In the genomic region with DNA sequence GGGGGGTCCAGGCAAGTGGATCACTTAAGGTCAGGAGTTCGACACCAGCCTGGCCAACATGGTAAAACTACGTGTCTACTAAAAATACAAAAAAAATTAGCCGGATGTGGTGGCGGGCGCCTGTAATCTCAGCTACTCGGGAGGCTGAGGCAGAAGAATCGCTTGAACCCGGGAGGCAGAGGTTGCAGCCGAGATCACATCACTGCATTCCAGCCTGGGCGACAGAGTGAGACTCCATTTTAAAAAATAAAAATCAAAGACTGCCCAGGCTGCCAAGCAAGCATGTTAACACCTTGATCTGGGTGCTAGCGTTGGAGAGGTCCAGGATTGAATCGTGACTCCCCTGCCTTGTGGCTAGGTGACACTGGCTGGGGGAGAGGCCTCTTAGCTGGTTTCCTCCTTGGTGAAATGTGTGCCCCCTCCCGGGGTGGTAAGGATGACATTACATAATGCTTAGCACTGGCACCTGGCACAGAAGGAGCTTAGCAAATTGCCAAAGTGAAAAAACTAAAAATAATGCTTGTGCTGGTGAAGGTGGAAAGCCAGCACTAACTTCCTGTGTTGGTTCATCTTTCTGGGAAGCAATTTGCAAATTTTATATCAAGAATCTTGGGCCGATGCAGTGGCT, we compare ENCODE assay signal across 9 cellular contexts. TPM values are rescaled to one million over a fixed set of nuclear protein-coding genes. Genes with fewer than 3 reads are reported as not detected.
DNase-seq lines count a peak whose midpoint lies in the region; ATAC-seq and TF ChIP-seq lines count a peak whose summit lies in the region.
"Had no signal": no experiment of that assay in that cellular context is flagged by ENCODE, and none has a peak within 500 bp of the region (broad histone marks: within the 10 kb centered on the region; RNA-seq: fewer than 3 reads in every experiment).

No MANE protein-coding gene starts in this region.

- H2AFZ ChIP-seq in GM23248: peak overlapping the region; percentile 90

- H3F3A ChIP-seq in GM23248 (ENCODE audit: insufficient read depth): peaks cover 9% of the 10 kb centered on the region; the same call in 1 of the 2 replicates

- no peak for ATAC-seq in HG02870 (IDR thresholded peaks at IDR 0.05; ENCODE audit: unreplicated experiment)
- no peak for ATAC-seq in HG03135 (IDR thresholded peaks at IDR 0.05; ENCODE audit: unreplicated experiment)

- H3K79me2 ChIP-seq in GM23248 (ENCODE audit: insufficient read depth): peaks cover 26% of the 10 kb centered on the region

- 77 to 78% methylated on average over 14 of the region's 14 CpGs for WGBS in GM23248 (ENCODE audit: low coverage in 1 of 2, low lambda C conversion rate in 2 of 2, missing lambda C conversion rate in 2 of 2), 2 experiments

- H3K27ac ChIP-seq in GM23248 (peak overlapping the region; percentile 67), VCaP (peak overlapping the region; percentile 90), right atrium auricular region (peak overlapping the region; percentile 66 to 86), substantia nigra (ENCODE audit: low read depth, low read length, poor library complexity, severe bottlenecking) (peak overlapping the region; percentile 86)
- H3K27ac ChIP-seq: SK-N-MC had no signal

- peak overlapping the region; percentile 98 for H3K9ac ChIP-seq in GM23248

- H3K36me3 ChIP-seq in GM23248 (ENCODE audit: low read depth) (peaks cover 5% of the 10 kb centered on the region; the same call in 1 of the 2 replicates), right atrium auricular region (peaks cover 5% of the 10 kb centered on the region)

- in situ Hi-C loops in GM23248 (cut with MboI): no loop called here

- H4K20me1 ChIP-seq in GM23248 (ENCODE audit: insufficient read depth): no peaks in the 10 kb centered on the region

- peak overlapping the region; percentile 89 for H3K4me2 ChIP-seq in GM23248 (ENCODE audit: unreplicated experiment)

- H3K4me3 ChIP-seq in GM23248: peak overlapping the region; percentile 82
- peak overlapping the region in 1 of 2 donors; percentile 82 for H3K4me3 ChIP-seq in right atrium auricular region
- H3K4me3 ChIP-seq: SK-N-MC had no signal

- DNase-seq in GM23248 (no peak), right atrium auricular region (ENCODE audit: low spot score) (no peak), substantia nigra (lab: John Stamatoyannopoulos, UW) (peak in 2 of 49 donors; percentile 32 to 48), dermis blood vessel endothelial cell (no peak)
- DNase-seq: NCI-H1417 treated with DMSO at 0.1 percent for 48 hours had no signal

- no peaks in the 10 kb centered on the region for H3K9me3 ChIP-seq in GM23248 (ENCODE audit: low read depth)
- H3K9me3 ChIP-seq in right atrium auricular region: no peaks in the 10 kb centered on the region

- TF ChIP-seq CTCF in VCaP (conservative IDR thresholded peaks at IDR 0.05): no peak
- no peak for TF ChIP-seq CTCF in right atrium auricular region (IDR thresholded peaks at IDR 0.05)

- H3K27me3 ChIP-seq in GM23248 (replicated peaks; ENCODE audit: insufficient read depth) (no peaks in the 10 kb centered on the region), right atrium auricular region (no peaks in the 10 kb centered on the region)

- H3K4me1 ChIP-seq in GM23248 (ENCODE audit: insufficient read depth) (peaks cover 8% of the 10 kb centered on the region), right atrium auricular region (peaks cover 0 to 25% of the 10 kb centered on the region in 2 donors)

- H3K9me2 ChIP-seq in GM23248 (ENCODE audit: insufficient read depth): no peaks in the 10 kb centered on the region

RNA-seq across cellular contexts. Expression of gene CIZ1, which starts 2.2 kb away (rescaled TPM):
- 39.1 and 48.5 TPM in 2 replicates for total RNA-seq in GM23248 (2014; rRNA removed; shearing (Covaris generic))
- polyA plus RNA-seq in GM23248 (2016; fragmentation: Nextera tagmentation; extraction: Ambion mirVana): 73.1 and 74.7 TPM in 2 replicates
- 10 to 100 TPM; 41.6 to 45.9 TPM for total RNA-seq in right atrium auricular region
- 16.7 and 37.9 TPM in 2 replicates for total RNA-seq in dermis blood vessel endothelial cell

RNA-seq across cellular contexts. Expression of gene DNM1, which starts 9.6 kb away (rescaled TPM):
- total RNA-seq in GM23248 (2014; rRNA removed; shearing (Covaris generic)): 11.3 and 12.1 TPM in 2 replicates
- 13.7 and 19.0 TPM in 2 replicates for polyA plus RNA-seq in GM23248 (2016; fragmentation: Nextera tagmentation; extraction: Ambion mirVana)
- total RNA-seq in right atrium auricular region (1 to 10 TPM; 2.5 to 3.9 TPM), dermis blood vessel endothelial cell (0.17 and 0.33 TPM in 2 replicates)

RNA-seq across cellular contexts. Expression of gene BBLN, which starts 33.5 kb away (rescaled TPM):
- total RNA-seq in GM23248 (2014; rRNA removed; shearing (Covaris generic)): 229 and 315 TPM in 2 replicates
- 137 and 142 TPM in 2 replicates for polyA plus RNA-seq in GM23248 (2016; fragmentation: Nextera tagmentation; extraction: Ambion mirVana)
- 100 to 1,000 TPM; 219 to 362 TPM for total RNA-seq in right atrium auricular region
- 47.4 and 77.1 TPM in 2 replicates for total RNA-seq in dermis blood vessel endothelial cell

RNA-seq across cellular contexts. Expression of gene LCN2, which starts 44.3 kb away (rescaled TPM):
- not detected in 2 replicates for total RNA-seq in GM23248 (2014; rRNA removed; shearing (Covaris generic))
- polyA plus RNA-seq in GM23248 (2016; fragmentation: Nextera tagmentation; extraction: Ambion mirVana): not detected in 2 replicates
- total RNA-seq in right atrium auricular region (not detected), dermis blood vessel endothelial cell (0.14 TPM in 1 of 2 replicates, not detected in the other)
